1 cellular context compared by ENCODE assay signal in genomic region chr20:64080013-64080812, GRCh38.
A peak's percentile ranks its signal among the peaks of the same experiment; 100 is the strongest.
TF ChIP-seq lines count a peak whose summit lies in the region.

TSS of gene OPRL1 (plus strand) at chr20:64080082. CDS start at chr20:64092721, 12,639 bp downstream.

TF ChIP-seq in HEK293, 187 proteins besides CTCF, POLR2A, EP300 and RAD21 (continued from another document):
- TF ChIP-seq ZIC2 (tag by site-specific recombination; IDR thresholded peaks at IDR 0.05) (no peak), ZNF221 (tag by site-specific recombination; IDR thresholded peaks at IDR 0.05; ENCODE audit: borderline replicate concordance) (no peak), YY2 (tag by site-specific recombination; IDR thresholded peaks at IDR 0.05) (no peak), KLF17 (tag by site-specific recombination; IDR thresholded peaks at IDR 0.05) (0 out of 2 replicates have a peak, but pooled peaks have one; percentile 20), PRDM2 (tag by site-specific recombination; IDR thresholded peaks at IDR 0.05; ENCODE audit: borderline replicate concordance) (no peak), GLIS2 (tag by site-specific recombination; IDR thresholded peaks at IDR 0.05) (peak; percentile 71), BCL6B (tag by site-specific recombination; IDR thresholded peaks at IDR 0.05) (no peak), GLI2 (tag by site-specific recombination; IDR thresholded peaks at IDR 0.05; ENCODE audit: borderline replicate concordance, low read depth) (no peak), ZNF140 (tag by site-specific recombination; IDR thresholded peaks at IDR 0.05) (no peak), HIC1 (tag by site-specific recombination; IDR thresholded peaks at IDR 0.05) (no peak), ZNF600 (tag by site-specific recombination; IDR thresholded peaks at IDR 0.05) (0 out of 2 replicates have a peak, but pooled peaks have one; percentile 16), ZNF391 (tag by site-specific recombination; IDR thresholded peaks at IDR 0.05; ENCODE audit: borderline replicate concordance, low read depth) (no peak), ZBTB44 (tag by site-specific recombination; IDR thresholded peaks at IDR 0.05) (no peak), ZNF610 (tag by site-specific recombination; IDR thresholded peaks at IDR 0.05; ENCODE audit: borderline replicate concordance) (no peak), ZBTB10 (tag by site-specific recombination; IDR thresholded peaks at IDR 0.05) (no peak), ZNF549 (tag by site-specific recombination; IDR thresholded peaks at IDR 0.05) (no peak), ZSCAN30 (tag by site-specific recombination; IDR thresholded peaks at IDR 0.05) (no peak), ZFP69B (tag by site-specific recombination; IDR thresholded peaks at IDR 0.05) (0 out of 2 replicates have a peak, but pooled peaks have one; percentile 51), KLF9 (tag by site-specific recombination; IDR thresholded peaks at IDR 0.05; ENCODE audit: low read depth) (peak; percentile 42; the same call in 1 of the 2 replicates), ZNF561 (tag by site-specific recombination; IDR thresholded peaks at IDR 0.05; ENCODE audit: borderline replicate concordance) (no peak), ZNF132 (tag by site-specific recombination; IDR thresholded peaks at IDR 0.05; ENCODE audit: borderline replicate concordance) (no peak), ZNF654 (tag by site-specific recombination; IDR thresholded peaks at IDR 0.05; ENCODE audit: low read depth) (no peak), ZNF184 (tag by site-specific recombination; IDR thresholded peaks at IDR 0.05) (no peak), ZFHX2 (tag by site-specific recombination; conservative IDR thresholded peaks at IDR 0.05) (peak; percentile 23; the same call in 1 of the 2 replicates), ZNF585B (tag by site-specific recombination; IDR thresholded peaks at IDR 0.05) (no peak), FEZF1 (tag by site-specific recombination; IDR thresholded peaks at IDR 0.05) (no peak), ZNF692 (tag by site-specific recombination; IDR thresholded peaks at IDR 0.05) (0 out of 2 replicates have a peak, but pooled peaks have one; percentile 11), ZNF311 (tag by site-specific recombination; IDR thresholded peaks at IDR 0.05; ENCODE audit: borderline replicate concordance) (no peak), HOXD13 (CRISPR knock-in tag; IDR thresholded peaks at IDR 0.05; ENCODE audit: borderline replicate concordance) (no peak), ZNF157 (tag by site-specific recombination; IDR thresholded peaks at IDR 0.05) (no peak), ZNF366 (tag by site-specific recombination; conservative IDR thresholded peaks at IDR 0.05) (no peak)
